In the genomic region with DNA sequence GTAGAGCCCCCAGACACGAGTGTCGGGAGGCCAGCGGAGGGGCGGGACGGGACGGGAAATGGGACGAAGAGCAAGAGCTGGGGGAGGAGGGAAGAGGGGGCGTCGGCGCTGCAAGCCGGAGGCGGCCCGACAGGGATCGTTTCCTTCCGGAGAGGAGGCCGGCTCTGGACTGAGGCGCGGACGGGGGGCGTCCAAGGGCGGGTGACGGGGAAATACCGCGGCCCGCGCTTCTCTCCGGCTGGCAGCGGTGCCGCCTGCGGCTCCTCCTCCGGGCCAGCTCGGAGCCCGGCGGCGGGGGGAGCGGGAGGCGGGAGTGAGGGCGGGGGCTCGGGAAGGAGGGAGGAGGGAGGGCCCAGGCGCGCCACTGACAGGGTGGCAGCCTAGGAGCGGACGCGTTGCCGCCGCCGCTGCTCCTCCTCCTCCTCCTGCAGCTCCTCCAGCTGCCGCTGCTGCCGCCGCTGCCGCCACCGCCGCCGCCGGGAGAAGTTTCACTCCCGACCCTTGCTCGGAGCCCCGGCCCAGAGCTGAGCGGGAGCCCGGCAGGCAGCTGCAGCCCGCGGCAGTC, we compare ENCODE assay signal across 8 cellular contexts. TPM values are rescaled to one million over a fixed set of nuclear protein-coding genes. Genes with fewer than 3 reads are reported as not detected.
DNase-seq lines count a peak whose midpoint lies in the region; ATAC-seq and TF ChIP-seq lines count a peak whose summit lies in the region.

Gene CHSY3 (plus strand): TSS at position 364 of the 565 bp plus-strand sequence.

- no peak within 1 kb of the TSS for H3K27ac ChIP-seq in A673 (ENCODE audit: low read depth, low read length, poor library complexity, severe bottlenecking)
- no peak within 1 kb of the TSS for H3K27ac ChIP-seq in foreskin keratinocyte
- H3K27ac ChIP-seq in naive thymus-derived CD4-positive, alpha-beta T cell (ENCODE audit: low read depth, low read length) = no peak within 1 kb of the TSS
- peak within 1 kb of the TSS; percentile 45 to 73 for H3K27ac ChIP-seq in testis

- H3K27ac Mint-ChIP-seq in activated T-helper 17 cell treated with anti-CD3 and anti-CD28 coated beads, Interleukin-2, amount 50 U/mL, for 72 hours = no peak within 1 kb of the TSS
- peak within 1 kb of the TSS in 1 of 9 donors; percentile 56 for H3K27ac Mint-ChIP-seq in naive thymus-derived CD4-positive, alpha-beta T cell

- DNase-seq in A673 (ENCODE audit: low spot score) (peak; percentile 77), NCI-H460 (ENCODE audit: extremely low read depth, low read depth) (peak; percentile 82), foreskin keratinocyte (peak; percentile 49 to 62), testis (peak; percentile 86)
- DNase-seq in naive thymus-derived CD4-positive, alpha-beta T cell = peak in 3 of 9 donors; percentile 6 to 45 (median 12)

- TF ChIP-seq CTCF in A673 (conservative IDR thresholded peaks at IDR 0.05; ENCODE audit: low read depth, low read length) (no peak), foreskin keratinocyte (conservative IDR thresholded peaks at IDR 0.05) (no peak), testis (IDR thresholded peaks at IDR 0.05) (peak in 1 of 3 experiments; percentile 29)

- POLR2A ChIA-PET in A673 (lab: Charles Lee; ENCODE audit: low non-redundant PET) = no interaction called here
- POLR2A ChIA-PET in naive thymus-derived CD4-positive, alpha-beta T cell (lab: Charles Lee) = no interaction called here

- H3K4me3 Mint-ChIP-seq in activated T-helper 17 cell treated with anti-CD3 and anti-CD28 coated beads, Interleukin-2, amount 50 U/mL, for 72 hours = peak within 1 kb of the TSS; percentile 86
- H3K4me3 Mint-ChIP-seq in naive thymus-derived CD4-positive, alpha-beta T cell = peak within 1 kb of the TSS; percentile 39 to 94 (median 84)

- H3K27me3 Mint-ChIP-seq in activated T-helper 17 cell treated with anti-CD3 and anti-CD28 coated beads, Interleukin-2, amount 50 U/mL, for 72 hours = peaks cover 46% of the 10 kb centered on the region
- peaks cover 52 to 63% (median 56%) of the 10 kb centered on the region in 5 donors for H3K27me3 Mint-ChIP-seq in naive thymus-derived CD4-positive, alpha-beta T cell

- peak; percentile 72 for ATAC-seq in GM18502 (IDR thresholded peaks at IDR 0.05; ENCODE audit: poor library complexity, unreplicated experiment)
- ATAC-seq in HG02943 (IDR thresholded peaks at IDR 0.05; ENCODE audit: low read depth, unreplicated experiment) = peak; percentile 76
- peak; percentile 64 for ATAC-seq in activated T-helper 17 cell treated with anti-CD3 and anti-CD28 coated beads, Interleukin-2, amount 50 U/mL, for 72 hours (replicated peaks)
- ATAC-seq in foreskin keratinocyte = peak; percentile 94
- ATAC-seq in naive thymus-derived CD4-positive, alpha-beta T cell = peak; percentile 67

- peaks cover 11% of the 10 kb centered on the region for H3K4me1 ChIP-seq in A673 (ENCODE audit: insufficient read depth, low read length, poor library complexity, severe bottlenecking)
- no peaks in the 10 kb centered on the region for H3K4me1 ChIP-seq in foreskin keratinocyte
- H3K4me1 ChIP-seq in naive thymus-derived CD4-positive, alpha-beta T cell (ENCODE audit: control insufficient read depth in 2 of 2, insufficient read depth in 2 of 2, low read length in 2 of 2) = no peaks in the 10 kb centered on the region
- no peaks in the 10 kb centered on the region for H3K4me1 ChIP-seq in testis

- no peaks in the 10 kb centered on the region for H3K36me3 Mint-ChIP-seq in activated T-helper 17 cell treated with anti-CD3 and anti-CD28 coated beads, Interleukin-2, amount 50 U/mL, for 72 hours (ENCODE audit: low read depth)
- H3K36me3 Mint-ChIP-seq in naive thymus-derived CD4-positive, alpha-beta T cell = peaks cover 0 to 6% (median 4%) of the 10 kb centered on the region in 5 donors

- no peaks in the 10 kb centered on the region for H3K9me3 ChIP-seq in A673 (ENCODE audit: low read depth, low read length, poor library complexity, severe bottlenecking)
- no peaks in the 10 kb centered on the region for H3K9me3 ChIP-seq in naive thymus-derived CD4-positive, alpha-beta T cell (ENCODE audit: control insufficient read depth in 2 of 3, low read length in 3 of 3)
- no peaks in the 10 kb centered on the region for H3K9me3 ChIP-seq in testis

- H3K4me1 Mint-ChIP-seq in activated T-helper 17 cell treated with anti-CD3 and anti-CD28 coated beads, Interleukin-2, amount 50 U/mL, for 72 hours = peaks cover 14% of the 10 kb centered on the region
- H3K4me1 Mint-ChIP-seq in naive thymus-derived CD4-positive, alpha-beta T cell = peaks cover 13 to 24% (median 20%) of the 10 kb centered on the region in 7 donors

- TF ChIP-seq POLR2A in testis (IDR thresholded peaks at IDR 0.05) = no peak

- H3K36me3 ChIP-seq in A673 (ENCODE audit: insufficient read depth, low read length, poor library complexity, severe bottlenecking) (no peaks in the 10 kb centered on the region), testis (ENCODE audit: low read depth, missing control alignments) (no peaks in the 10 kb centered on the region)
- H3K36me3 ChIP-seq in naive thymus-derived CD4-positive, alpha-beta T cell (ENCODE audit: control insufficient read depth in 2 of 3, insufficient read depth in 3 of 3, low read length in 3 of 3) = no peaks in the 10 kb centered on the region

- CTCF ChIA-PET in A673 (lab: Charles Lee) = no interaction called here
- CTCF ChIA-PET in naive thymus-derived CD4-positive, alpha-beta T cell (lab: Charles Lee) = no interaction called here

- WGBS in testis, 2 donors = 0% methylated on average over 26 to 27 of the region's 62 CpGs

- no peaks in the 10 kb centered on the region for H3K9me3 Mint-ChIP-seq in activated T-helper 17 cell treated with anti-CD3 and anti-CD28 coated beads, Interleukin-2, amount 50 U/mL, for 72 hours
- peaks cover 0 to 5% (median 0%) of the 10 kb centered on the region in 11 donors for H3K9me3 Mint-ChIP-seq in naive thymus-derived CD4-positive, alpha-beta T cell

- H3K4me3 ChIP-seq in A673 (ENCODE audit: low read depth, low read length, poor library complexity, severe bottlenecking) = peak within 1 kb of the TSS; percentile 36
- no peak within 1 kb of the TSS for H3K4me3 ChIP-seq in naive thymus-derived CD4-positive, alpha-beta T cell (ENCODE audit: low read length)
- H3K4me3 ChIP-seq in testis = peak within 1 kb of the TSS; percentile 65 to 79

- H3K27me3 ChIP-seq in A673 (replicated peaks; ENCODE audit: insufficient read depth, low read depth, low read length, poor library complexity) (peaks cover 82% of the 10 kb centered on the region), foreskin keratinocyte (peaks cover 43% of the 10 kb centered on the region), testis (no peaks in the 10 kb centered on the region)
- peaks cover 6 to 7% of the 10 kb centered on the region in 2 donors for H3K27me3 ChIP-seq in naive thymus-derived CD4-positive, alpha-beta T cell (ENCODE audit: control insufficient read depth in 2 of 2, insufficient read depth in 2 of 2, low read length in 2 of 2)

- BruUV-seq in A673 (replicated peaks; lab: Mats Ljungman, UMichigan) = no TSS peak

- intact Hi-C loops in A673 (cut with micrococcal nuclease; ENCODE audit: unreplicated experiment) = loop anchor here (10.0 kb wide), 1 partner anchor 1201 kb away; no protein-coding TSS in a partner anchor
- intact Hi-C loops in naive thymus-derived CD4-positive, alpha-beta T cell (cut with micrococcal nuclease) = no loop called here
- intact Hi-C loops in testis (cut with DNase I; ENCODE audit: low total_unique reads) = no loop called here

RNA-seq across cellular contexts. Expression of gene CHSY3, which starts in this region (rescaled TPM):
- total RNA-seq in A673 (2021) (not detected in 2 replicates), foreskin keratinocyte (0.78 and 1.1 TPM in 2 replicates), testis (1 to 10 TPM; 2.4 to 4.8 TPM)
- 8.4 and 11.0 TPM in 2 replicates for total RNA-seq in NCI-H460 (2014; rRNA removed; shearing (Covaris generic))
- 11.3 and 18.9 TPM in 2 replicates for polyA plus RNA-seq in NCI-H460 (2014; cell fraction: nucleus; rRNA removed)
- not detected for total RNA-seq in activated T-helper 17 cell treated with anti-CD3 and anti-CD28 coated beads, Interleukin-2, amount 50 U/mL, for 72 hours
- polyA plus RNA-seq in foreskin keratinocyte (0.26 and 0.32 TPM in 2 replicates), testis (ENCODE audit: insufficient read depth, low read depth, low replicate concordance) (1.3 TPM)
- not detected for total RNA-seq in naive thymus-derived CD4-positive, alpha-beta T cell
- polyA plus RNA-seq in naive thymus-derived CD4-positive, alpha-beta T cell = not detected

Comparison
In these comparisons a context has a peak if more than half of its experiments do, and no peak if none do; other contexts are left out.
1. Peak in DNase-seq and H3K4me3 ChIP-seq in A673; RNA of the gene not detected or under 1 TPM.
2. Peak in ATAC-seq in activated T-helper 17 cell treated with anti-CD3 and anti-CD28 coated beads, Interleukin-2, amount 50 U/mL, for 72 hours; RNA of the gene not detected or under 1 TPM.
3. Peak in ATAC-seq in naive thymus-derived CD4-positive, alpha-beta T cell; RNA of the gene not detected or under 1 TPM.
4. H3K27ac ChIP-seq: peak in testis (2 of 2); none in A673 (single experiment), foreskin keratinocyte (single experiment) and naive thymus-derived CD4-positive, alpha-beta T cell (single experiment).
5. Peak in every context shown above with its lines, with median percentiles within 50 percentile points of each other: ATAC-seq.